1 cellular context compared by ENCODE assay signal in genomic region chr19:35879770-35880317, GRCh38.
A peak's percentile ranks its signal among the peaks of the same experiment; 100 is the strongest.
TF ChIP-seq lines count a peak whose summit lies in the region.

No MANE protein-coding gene starts in this region.

TF ChIP-seq in K562, 482 proteins besides CTCF, POLR2A, EP300 and RAD21 (continued from another document and continues in another):
- TF ChIP-seq ZBTB40 (IDR thresholded peaks at IDR 0.05), result peak; percentile 60
- TF ChIP-seq ZBTB40 (CRISPR knock-in tag; IDR thresholded peaks at IDR 0.05), result 0 out of 2 replicates have a peak, but pooled peaks have one; percentile 31
- TF ChIP-seq BRCA1 (IDR thresholded peaks at IDR 0.05), result no peak
- no peak for TF ChIP-seq BRCA1 (CRISPR knock-in tag; IDR thresholded peaks at IDR 0.05)
- no peak for TF ChIP-seq CHCHD3 (CRISPR knock-in tag; IDR thresholded peaks at IDR 0.05)
- TF ChIP-seq, protein P1, sequence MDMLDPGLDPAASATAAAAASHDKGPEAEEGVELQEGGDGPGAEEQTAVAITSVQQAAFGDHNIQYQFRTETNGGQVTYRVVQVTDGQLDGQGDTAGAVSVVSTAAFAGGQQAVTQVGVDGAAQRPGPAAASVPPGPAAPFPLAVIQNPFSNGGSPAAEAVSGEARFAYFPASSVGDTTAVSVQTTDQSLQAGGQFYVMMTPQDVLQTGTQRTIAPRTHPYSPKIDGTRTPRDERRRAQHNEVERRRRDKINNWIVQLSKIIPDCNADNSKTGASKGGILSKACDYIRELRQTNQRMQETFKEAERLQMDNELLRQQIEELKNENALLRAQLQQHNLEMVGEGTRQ (CRISPR knock-in tag; IDR thresholded peaks at IDR 0.05), result peak; percentile 56
- TF ChIP-seq, protein P2, sequence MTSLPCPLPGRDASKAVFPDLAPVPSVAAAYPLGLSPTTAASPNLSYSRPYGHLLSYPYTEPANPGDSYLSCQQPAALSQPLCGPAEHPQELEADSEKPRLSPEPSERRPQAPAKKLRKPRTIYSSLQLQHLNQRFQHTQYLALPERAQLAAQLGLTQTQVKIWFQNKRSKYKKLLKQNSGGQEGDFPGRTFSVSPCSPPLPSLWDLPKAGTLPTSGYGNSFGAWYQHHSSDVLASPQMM (CRISPR knock-in tag; IDR thresholded peaks at IDR 0.05), result no peak
- peak; percentile 62 to 96 for TF ChIP-seq MAZ (CRISPR knock-in tag; conservative IDR thresholded peaks at IDR 0.05 in 1 of 2, IDR thresholded peaks at IDR 0.05 in 1 of 2)
- TF ChIP-seq POU5F1 (IDR thresholded peaks at IDR 0.05; ENCODE audit: borderline replicate concordance, low read depth, low read length, partially characterized antibody), result no peak
- TF ChIP-seq, protein P3, sequence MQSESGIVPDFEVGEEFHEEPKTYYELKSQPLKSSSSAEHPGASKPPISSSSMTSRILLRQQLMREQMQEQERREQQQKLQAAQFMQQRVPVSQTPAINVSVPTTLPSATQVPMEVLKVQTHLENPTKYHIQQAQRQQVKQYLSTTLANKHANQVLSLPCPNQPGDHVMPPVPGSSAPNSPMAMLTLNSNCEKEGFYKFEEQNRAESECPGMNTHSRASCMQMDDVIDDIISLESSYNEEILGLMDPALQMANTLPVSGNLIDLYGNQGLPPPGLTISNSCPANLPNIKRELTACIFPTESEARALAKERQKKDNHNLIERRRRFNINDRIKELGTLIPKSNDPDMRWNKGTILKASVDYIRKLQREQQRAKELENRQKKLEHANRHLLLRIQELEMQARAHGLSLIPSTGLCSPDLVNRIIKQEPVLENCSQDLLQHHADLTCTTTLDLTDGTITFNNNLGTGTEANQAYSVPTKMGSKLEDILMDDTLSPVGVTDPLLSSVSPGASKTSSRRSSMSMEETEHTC (IDR thresholded peaks at IDR 0.05), result no peak
- no peak for TF ChIP-seq RHOXF2B (CRISPR knock-in tag; conservative IDR thresholded peaks at IDR 0.05)
- TF ChIP-seq MCM2 (IDR thresholded peaks at IDR 0.05; ENCODE audit: low read depth), result no peak
- peak; percentile 62 for TF ChIP-seq MAFG (tag; conservative IDR thresholded peaks at IDR 0.05)
- TF ChIP-seq EP400 (IDR thresholded peaks at IDR 0.05), result no peak
- no peak for TF ChIP-seq NR2C1 (IDR thresholded peaks at IDR 0.05)
- no peak for TF ChIP-seq NR2C1 (tag; IDR thresholded peaks at IDR 0.05)
- no peak for TF ChIP-seq ZBTB5 (IDR thresholded peaks at IDR 0.05)
- TF ChIP-seq TAF1 (IDR thresholded peaks at IDR 0.05; ENCODE audit: control insufficient read depth, extremely low read depth, insufficient read depth, low read length, severe bottlenecking), result no peak
- TF ChIP-seq CLOCK (CRISPR knock-in tag; IDR thresholded peaks at IDR 0.05; ENCODE audit: borderline replicate concordance), result no peak
- no peak for TF ChIP-seq ZNF717 (CRISPR knock-in tag; IDR thresholded peaks at IDR 0.05)
- TF ChIP-seq, protein P4, sequence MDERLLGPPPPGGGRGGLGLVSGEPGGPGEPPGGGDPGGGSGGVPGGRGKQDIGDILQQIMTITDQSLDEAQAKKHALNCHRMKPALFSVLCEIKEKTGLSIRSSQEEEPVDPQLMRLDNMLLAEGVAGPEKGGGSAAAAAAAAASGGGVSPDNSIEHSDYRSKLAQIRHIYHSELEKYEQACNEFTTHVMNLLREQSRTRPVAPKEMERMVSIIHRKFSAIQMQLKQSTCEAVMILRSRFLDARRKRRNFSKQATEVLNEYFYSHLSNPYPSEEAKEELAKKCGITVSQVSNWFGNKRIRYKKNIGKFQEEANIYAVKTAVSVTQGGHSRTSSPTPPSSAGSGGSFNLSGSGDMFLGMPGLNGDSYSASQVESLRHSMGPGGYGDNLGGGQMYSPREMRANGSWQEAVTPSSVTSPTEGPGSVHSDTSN (CRISPR knock-in tag; IDR thresholded peaks at IDR 0.05; ENCODE audit: low read depth), result 0 out of 2 replicates have a peak, but pooled peaks have one; percentile 15
- TF ChIP-seq, protein P4 (tag; conservative IDR thresholded peaks at IDR 0.05; ENCODE audit: low read depth), result no peak
- TF ChIP-seq, protein P5, sequence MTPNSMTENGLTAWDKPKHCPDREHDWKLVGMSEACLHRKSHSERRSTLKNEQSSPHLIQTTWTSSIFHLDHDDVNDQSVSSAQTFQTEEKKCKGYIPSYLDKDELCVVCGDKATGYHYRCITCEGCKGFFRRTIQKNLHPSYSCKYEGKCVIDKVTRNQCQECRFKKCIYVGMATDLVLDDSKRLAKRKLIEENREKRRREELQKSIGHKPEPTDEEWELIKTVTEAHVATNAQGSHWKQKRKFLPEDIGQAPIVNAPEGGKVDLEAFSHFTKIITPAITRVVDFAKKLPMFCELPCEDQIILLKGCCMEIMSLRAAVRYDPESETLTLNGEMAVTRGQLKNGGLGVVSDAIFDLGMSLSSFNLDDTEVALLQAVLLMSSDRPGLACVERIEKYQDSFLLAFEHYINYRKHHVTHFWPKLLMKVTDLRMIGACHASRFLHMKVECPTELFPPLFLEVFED (CRISPR knock-in tag; conservative IDR thresholded peaks at IDR 0.05), result no peak
- no peak for TF ChIP-seq PCBP1 (IDR thresholded peaks at IDR 0.05; ENCODE audit: low read depth, low read length, poor library complexity, severe bottlenecking)
- TF ChIP-seq NR2F6 (CRISPR knock-in tag; IDR thresholded peaks at IDR 0.05), result no peak
- no peak for TF ChIP-seq HDAC6 (IDR thresholded peaks at IDR 0.05; ENCODE audit: low read depth, low read length)
- TF ChIP-seq FOXP1 (CRISPR knock-in tag; IDR thresholded peaks at IDR 0.05), result peak; percentile 94
- TF ChIP-seq, protein P6, sequence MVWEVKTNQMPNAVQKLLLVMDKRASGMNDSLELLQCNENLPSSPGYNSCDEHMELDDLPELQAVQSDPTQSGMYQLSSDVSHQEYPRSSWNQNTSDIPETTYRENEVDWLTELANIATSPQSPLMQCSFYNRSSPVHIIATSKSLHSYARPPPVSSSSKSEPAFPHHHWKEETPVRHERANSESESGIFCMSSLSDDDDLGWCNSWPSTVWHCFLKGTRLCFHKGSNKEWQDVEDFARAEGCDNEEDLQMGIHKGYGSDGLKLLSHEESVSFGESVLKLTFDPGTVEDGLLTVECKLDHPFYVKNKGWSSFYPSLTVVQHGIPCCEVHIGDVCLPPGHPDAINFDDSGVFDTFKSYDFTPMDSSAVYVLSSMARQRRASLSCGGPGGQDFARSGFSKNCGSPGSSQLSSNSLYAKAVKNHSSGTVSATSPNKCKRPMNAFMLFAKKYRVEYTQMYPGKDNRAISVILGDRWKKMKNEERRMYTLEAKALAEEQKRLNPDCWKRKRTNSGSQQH (CRISPR knock-in tag; IDR thresholded peaks at IDR 0.05), result no peak
- no peak for TF ChIP-seq RBM22 (IDR thresholded peaks at IDR 0.05; ENCODE audit: low read depth, low read length, poor library complexity, severe bottlenecking)
- TF ChIP-seq MTA1 (IDR thresholded peaks at IDR 0.05; ENCODE audit: borderline replicate concordance), result no peak
- no peak for TF ChIP-seq ZC3H11A (IDR thresholded peaks at IDR 0.05; ENCODE audit: low read depth, low read length)
- peak; percentile 82 for TF ChIP-seq ZNF766 (CRISPR knock-in tag; conservative IDR thresholded peaks at IDR 0.05)
- no peak for TF ChIP-seq HOXB6 (CRISPR knock-in tag; IDR thresholded peaks at IDR 0.05; ENCODE audit: borderline replicate concordance)
